1 cellular context compared by ENCODE assay signal in the genomic region with DNA sequence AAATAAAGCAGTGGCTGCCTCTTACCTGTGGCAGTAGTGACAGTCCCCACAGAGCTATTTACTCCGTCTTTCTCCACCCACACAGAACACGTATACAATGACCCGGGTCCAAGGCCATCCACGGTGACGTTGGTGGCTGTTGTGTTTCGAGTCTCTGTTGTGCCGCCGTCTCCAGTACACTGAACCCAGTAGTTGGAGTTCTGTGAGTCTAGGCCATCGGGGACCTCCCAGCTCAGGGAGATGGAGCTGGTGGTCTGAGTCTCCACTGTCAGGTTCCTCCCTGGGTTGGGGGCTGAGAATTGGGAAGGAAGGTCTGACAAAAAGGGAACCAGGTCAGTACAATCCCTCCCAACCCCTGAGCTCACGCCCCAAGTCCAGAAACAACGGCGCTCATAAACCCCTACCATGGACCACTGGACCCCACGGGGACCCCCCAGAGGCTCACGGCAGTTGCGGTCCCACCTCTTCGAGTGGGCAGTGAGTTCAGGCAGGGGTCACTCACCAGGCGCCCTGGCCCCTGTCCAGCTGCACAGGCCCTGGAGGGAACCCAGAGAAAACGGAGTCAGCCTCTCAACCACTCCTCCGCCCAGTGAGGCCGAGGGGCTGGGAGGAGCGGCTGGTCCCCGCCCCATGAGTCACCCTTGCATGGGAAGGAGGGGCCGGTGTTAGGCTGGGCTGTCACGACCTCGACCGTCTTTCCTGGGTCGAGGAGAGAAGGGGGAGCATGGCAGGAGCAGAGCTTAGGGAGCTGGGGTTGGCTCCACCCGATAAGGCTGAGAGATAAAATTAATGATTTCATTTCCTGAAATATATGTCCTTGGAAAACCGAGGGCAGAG.
A peak's percentile ranks its signal among the peaks of the same experiment; 100 is the strongest.
TF ChIP-seq lines count a peak whose summit lies in the region.

No MANE protein-coding gene starts in this region.

TF ChIP-seq in HepG2, 621 proteins besides CTCF, POLR2A, EP300 and RAD21 (continued from another document and continues in another):
- peak; percentile 71; the same call in 1 of the 2 replicates for TF ChIP-seq STAT6 (CRISPR knock-in tag; IDR thresholded peaks at IDR 0.05; ENCODE audit: borderline replicate concordance)
- TF ChIP-seq, protein P1, sequence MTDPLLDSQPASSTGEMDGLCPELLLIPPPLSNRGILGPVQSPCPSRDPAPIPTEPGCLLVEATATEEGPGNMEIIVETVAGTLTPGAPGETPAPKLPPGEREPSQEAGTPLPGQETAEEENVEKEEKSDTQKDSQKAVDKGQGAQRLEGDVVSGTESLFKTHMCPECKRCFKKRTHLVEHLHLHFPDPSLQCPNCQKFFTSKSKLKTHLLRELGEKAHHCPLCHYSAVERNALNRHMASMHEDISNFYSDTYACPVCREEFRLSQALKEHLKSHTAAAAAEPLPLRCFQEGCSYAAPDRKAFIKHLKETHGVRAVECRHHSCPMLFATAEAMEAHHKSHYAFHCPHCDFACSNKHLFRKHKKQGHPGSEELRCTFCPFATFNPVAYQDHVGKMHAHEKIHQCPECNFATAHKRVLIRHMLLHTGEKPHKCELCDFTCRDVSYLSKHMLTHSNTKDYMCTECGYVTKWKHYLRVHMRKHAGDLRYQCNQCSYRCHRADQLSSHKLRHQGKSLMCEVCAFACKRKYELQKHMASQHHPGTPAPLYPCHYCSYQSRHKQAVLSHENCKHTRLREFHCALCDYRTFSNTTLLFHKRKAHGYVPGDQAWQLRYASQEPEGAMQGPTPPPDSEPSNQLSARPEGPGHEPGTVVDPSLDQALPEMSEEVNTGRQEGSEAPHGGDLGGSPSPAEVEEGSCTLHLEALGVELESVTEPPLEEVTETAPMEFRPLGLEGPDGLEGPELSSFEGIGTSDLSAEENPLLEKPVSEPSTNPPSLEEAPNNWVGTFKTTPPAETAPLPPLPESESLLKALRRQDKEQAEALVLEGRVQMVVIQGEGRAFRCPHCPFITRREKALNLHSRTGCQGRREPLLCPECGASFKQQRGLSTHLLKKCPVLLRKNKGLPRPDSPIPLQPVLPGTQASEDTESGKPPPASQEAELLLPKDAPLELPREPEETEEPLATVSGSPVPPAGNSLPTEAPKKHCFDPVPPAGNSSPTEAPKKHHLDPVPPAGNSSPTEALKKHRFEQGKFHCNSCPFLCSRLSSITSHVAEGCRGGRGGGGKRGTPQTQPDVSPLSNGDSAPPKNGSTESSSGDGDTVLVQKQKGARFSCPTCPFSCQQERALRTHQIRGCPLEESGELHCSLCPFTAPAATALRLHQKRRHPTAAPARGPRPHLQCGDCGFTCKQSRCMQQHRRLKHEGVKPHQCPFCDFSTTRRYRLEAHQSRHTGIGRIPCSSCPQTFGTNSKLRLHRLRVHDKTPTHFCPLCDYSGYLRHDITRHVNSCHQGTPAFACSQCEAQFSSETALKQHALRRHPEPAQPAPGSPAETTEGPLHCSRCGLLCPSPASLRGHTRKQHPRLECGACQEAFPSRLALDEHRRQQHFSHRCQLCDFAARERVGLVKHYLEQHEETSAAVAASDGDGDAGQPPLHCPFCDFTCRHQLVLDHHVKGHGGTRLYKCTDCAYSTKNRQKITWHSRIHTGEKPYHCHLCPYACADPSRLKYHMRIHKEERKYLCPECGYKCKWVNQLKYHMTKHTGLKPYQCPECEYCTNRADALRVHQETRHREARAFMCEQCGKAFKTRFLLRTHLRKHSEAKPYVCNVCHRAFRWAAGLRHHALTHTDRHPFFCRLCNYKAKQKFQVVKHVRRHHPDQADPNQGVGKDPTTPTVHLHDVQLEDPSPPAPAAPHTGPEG (CRISPR knock-in tag; IDR thresholded peaks at IDR 0.05), result peak; percentile 48
- TF ChIP-seq ZNF143 (CRISPR knock-in tag; IDR thresholded peaks at IDR 0.05), result no peak; the same call in 1 of the 2 replicates
- peak; percentile 50; the same call in 1 of the 2 replicates for TF ChIP-seq KDM5A (IDR thresholded peaks at IDR 0.05; ENCODE audit: borderline replicate concordance, low read length)
- no peak for TF ChIP-seq ZFAT (CRISPR knock-in tag; conservative IDR thresholded peaks at IDR 0.05)
- TF ChIP-seq SETDB1 (CRISPR knock-in tag; IDR thresholded peaks at IDR 0.05; ENCODE audit: borderline replicate concordance), result no peak
- peak; percentile 55 for TF ChIP-seq SKI (IDR thresholded peaks at IDR 0.05; ENCODE audit: partially characterized antibody)
- 0 out of 2 replicates have a peak, but pooled peaks have one; percentile 70 for TF ChIP-seq MBNL3 (CRISPR knock-in tag; conservative IDR thresholded peaks at IDR 0.05)
- TF ChIP-seq AGO2 (optimal IDR thresholded peaks at IDR 0.05; ENCODE audit: low read depth, low read length), result peak; percentile 73
- 0 out of 2 replicates have a peak, but pooled peaks have one; percentile 30 for TF ChIP-seq ZMYM3 (CRISPR knock-in tag; IDR thresholded peaks at IDR 0.05)
- no peak for TF ChIP-seq ZNF180 (CRISPR knock-in tag; IDR thresholded peaks at IDR 0.05; ENCODE audit: borderline replicate concordance, low read depth)
- TF ChIP-seq ZNF775 (CRISPR knock-in tag; IDR thresholded peaks at IDR 0.05; ENCODE audit: borderline replicate concordance), result no peak; the same call in 1 of the 2 replicates
- no peak for TF ChIP-seq ZNF850 (CRISPR knock-in tag; conservative IDR thresholded peaks at IDR 0.05)
- TF ChIP-seq ADNP (CRISPR knock-in tag; IDR thresholded peaks at IDR 0.05), result no peak
- peak; percentile 42; the same call in 1 of the 2 replicates for TF ChIP-seq ZMAT3 (CRISPR knock-in tag; conservative IDR thresholded peaks at IDR 0.05)
- no peak for TF ChIP-seq ZNF124 (CRISPR knock-in tag; IDR thresholded peaks at IDR 0.05)
- no peak for TF ChIP-seq KDM1A (CRISPR knock-in tag; IDR thresholded peaks at IDR 0.05)
- TF ChIP-seq MAZ (IDR thresholded peaks at IDR 0.05; ENCODE audit: borderline replicate concordance, low read depth, low read length), result peak; percentile 73
- TF ChIP-seq MAZ (CRISPR knock-in tag; IDR thresholded peaks at IDR 0.05; ENCODE audit: low read depth), result peak; percentile 87
- no peak for TF ChIP-seq KMT2B (CRISPR knock-in tag; IDR thresholded peaks at IDR 0.05)
- no peak for TF ChIP-seq ZNF432 (CRISPR knock-in tag; IDR thresholded peaks at IDR 0.05; ENCODE audit: borderline replicate concordance)
- peak; percentile 71; the same call in 1 of the 2 replicates for TF ChIP-seq ZSCAN9 (CRISPR knock-in tag; IDR thresholded peaks at IDR 0.05; ENCODE audit: borderline replicate concordance)
- TF ChIP-seq, protein P2, sequence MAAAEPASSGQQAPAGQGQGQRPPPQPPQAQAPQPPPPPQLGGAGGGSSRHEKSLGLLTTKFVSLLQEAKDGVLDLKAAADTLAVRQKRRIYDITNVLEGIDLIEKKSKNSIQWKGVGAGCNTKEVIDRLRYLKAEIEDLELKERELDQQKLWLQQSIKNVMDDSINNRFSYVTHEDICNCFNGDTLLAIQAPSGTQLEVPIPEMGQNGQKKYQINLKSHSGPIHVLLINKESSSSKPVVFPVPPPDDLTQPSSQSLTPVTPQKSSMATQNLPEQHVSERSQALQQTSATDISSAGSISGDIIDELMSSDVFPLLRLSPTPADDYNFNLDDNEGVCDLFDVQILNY (CRISPR knock-in tag; conservative IDR thresholded peaks at IDR 0.05), result no peak
- TF ChIP-seq ZBTB7B (CRISPR knock-in tag; IDR thresholded peaks at IDR 0.05), result peak; percentile 85
- peak; percentile 77 for TF ChIP-seq MED8 (CRISPR knock-in tag; IDR thresholded peaks at IDR 0.05; ENCODE audit: insufficient replicate concordance)
- TF ChIP-seq, protein P3, sequence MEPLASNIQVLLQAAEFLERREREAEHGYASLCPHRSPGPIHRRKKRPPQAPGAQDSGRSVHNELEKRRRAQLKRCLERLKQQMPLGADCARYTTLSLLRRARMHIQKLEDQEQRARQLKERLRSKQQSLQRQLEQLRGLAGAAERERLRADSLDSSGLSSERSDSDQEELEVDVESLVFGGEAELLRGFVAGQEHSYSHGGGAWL (CRISPR knock-in tag; IDR thresholded peaks at IDR 0.05), result 0 out of 2 replicates have a peak, but pooled peaks have one; percentile 51
- TF ChIP-seq, protein P4, sequence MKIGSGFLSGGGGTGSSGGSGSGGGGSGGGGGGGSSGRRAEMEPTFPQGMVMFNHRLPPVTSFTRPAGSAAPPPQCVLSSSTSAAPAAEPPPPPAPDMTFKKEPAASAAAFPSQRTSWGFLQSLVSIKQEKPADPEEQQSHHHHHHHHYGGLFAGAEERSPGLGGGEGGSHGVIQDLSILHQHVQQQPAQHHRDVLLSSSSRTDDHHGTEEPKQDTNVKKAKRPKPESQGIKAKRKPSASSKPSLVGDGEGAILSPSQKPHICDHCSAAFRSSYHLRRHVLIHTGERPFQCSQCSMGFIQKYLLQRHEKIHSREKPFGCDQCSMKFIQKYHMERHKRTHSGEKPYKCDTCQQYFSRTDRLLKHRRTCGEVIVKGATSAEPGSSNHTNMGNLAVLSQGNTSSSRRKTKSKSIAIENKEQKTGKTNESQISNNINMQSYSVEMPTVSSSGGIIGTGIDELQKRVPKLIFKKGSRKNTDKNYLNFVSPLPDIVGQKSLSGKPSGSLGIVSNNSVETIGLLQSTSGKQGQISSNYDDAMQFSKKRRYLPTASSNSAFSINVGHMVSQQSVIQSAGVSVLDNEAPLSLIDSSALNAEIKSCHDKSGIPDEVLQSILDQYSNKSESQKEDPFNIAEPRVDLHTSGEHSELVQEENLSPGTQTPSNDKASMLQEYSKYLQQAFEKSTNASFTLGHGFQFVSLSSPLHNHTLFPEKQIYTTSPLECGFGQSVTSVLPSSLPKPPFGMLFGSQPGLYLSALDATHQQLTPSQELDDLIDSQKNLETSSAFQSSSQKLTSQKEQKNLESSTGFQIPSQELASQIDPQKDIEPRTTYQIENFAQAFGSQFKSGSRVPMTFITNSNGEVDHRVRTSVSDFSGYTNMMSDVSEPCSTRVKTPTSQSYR (CRISPR knock-in tag; IDR thresholded peaks at IDR 0.05; ENCODE audit: borderline replicate concordance), result 0 out of 2 replicates have a peak, but pooled peaks have one; percentile 71
- TF ChIP-seq TGIF2 (CRISPR knock-in tag; IDR thresholded peaks at IDR 0.05), result peak; percentile 44; the same call in 1 of the 2 replicates
- TF ChIP-seq SRSF1 (optimal IDR thresholded peaks at IDR 0.05; ENCODE audit: low read depth, low read length), result peak; percentile 79
- TF ChIP-seq, protein P5, sequence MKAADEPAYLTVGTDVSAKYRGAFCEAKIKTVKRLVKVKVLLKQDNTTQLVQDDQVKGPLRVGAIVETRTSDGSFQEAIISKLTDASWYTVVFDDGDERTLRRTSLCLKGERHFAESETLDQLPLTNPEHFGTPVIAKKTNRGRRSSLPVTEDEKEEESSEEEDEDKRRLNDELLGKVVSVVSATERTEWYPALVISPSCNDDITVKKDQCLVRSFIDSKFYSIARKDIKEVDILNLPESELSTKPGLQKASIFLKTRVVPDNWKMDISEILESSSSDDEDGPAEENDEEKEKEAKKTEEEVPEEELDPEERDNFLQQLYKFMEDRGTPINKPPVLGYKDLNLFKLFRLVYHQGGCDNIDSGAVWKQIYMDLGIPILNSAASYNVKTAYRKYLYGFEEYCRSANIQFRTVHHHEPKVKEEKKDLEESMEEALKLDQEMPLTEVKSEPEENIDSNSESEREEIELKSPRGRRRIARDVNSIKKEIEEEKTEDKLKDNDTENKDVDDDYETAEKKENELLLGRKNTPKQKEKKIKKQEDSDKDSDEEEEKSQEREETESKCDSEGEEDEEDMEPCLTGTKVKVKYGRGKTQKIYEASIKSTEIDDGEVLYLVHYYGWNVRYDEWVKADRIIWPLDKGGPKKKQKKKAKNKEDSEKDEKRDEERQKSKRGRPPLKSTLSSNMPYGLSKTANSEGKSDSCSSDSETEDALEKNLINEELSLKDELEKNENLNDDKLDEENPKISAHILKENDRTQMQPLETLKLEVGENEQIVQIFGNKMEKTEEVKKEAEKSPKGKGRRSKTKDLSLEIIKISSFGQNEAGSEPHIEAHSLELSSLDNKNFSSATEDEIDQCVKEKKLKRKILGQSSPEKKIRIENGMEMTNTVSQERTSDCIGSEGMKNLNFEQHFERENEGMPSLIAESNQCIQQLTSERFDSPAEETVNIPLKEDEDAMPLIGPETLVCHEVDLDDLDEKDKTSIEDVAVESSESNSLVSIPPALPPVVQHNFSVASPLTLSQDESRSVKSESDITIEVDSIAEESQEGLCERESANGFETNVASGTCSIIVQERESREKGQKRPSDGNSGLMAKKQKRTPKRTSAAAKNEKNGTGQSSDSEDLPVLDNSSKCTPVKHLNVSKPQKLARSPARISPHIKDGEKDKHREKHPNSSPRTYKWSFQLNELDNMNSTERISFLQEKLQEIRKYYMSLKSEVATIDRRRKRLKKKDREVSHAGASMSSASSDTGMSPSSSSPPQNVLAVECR (CRISPR knock-in tag; IDR thresholded peaks at IDR 0.05; ENCODE audit: borderline replicate concordance), result peak; percentile 79; the same call in 1 of the 2 replicates
- TF ChIP-seq THYN1 (CRISPR knock-in tag; IDR thresholded peaks at IDR 0.05; ENCODE audit: borderline replicate concordance, low read depth), result peak; percentile 83; the same call in 1 of the 2 replicates
- TF ChIP-seq U2AF1 (optimal IDR thresholded peaks at IDR 0.05; ENCODE audit: low read depth, low read length), result no peak
- TF ChIP-seq ZNF441 (CRISPR knock-in tag; IDR thresholded peaks at IDR 0.05; ENCODE audit: borderline replicate concordance), result 0 out of 2 replicates have a peak, but pooled peaks have one; percentile 54
- peak; percentile 96 for TF ChIP-seq FOXO1 (CRISPR knock-in tag; IDR thresholded peaks at IDR 0.05)
- peak; percentile 92 for TF ChIP-seq ZFX (CRISPR knock-in tag; IDR thresholded peaks at IDR 0.05; ENCODE audit: low read depth)
- peak; percentile 90 for TF ChIP-seq SAP130 (CRISPR knock-in tag; IDR thresholded peaks at IDR 0.05; ENCODE audit: low read depth)
- peak; percentile 95 for TF ChIP-seq ZNF350 (CRISPR knock-in tag; IDR thresholded peaks at IDR 0.05; ENCODE audit: borderline replicate concordance, low read depth)
